Comparison of ENCODE assay signal across 7 cellular contexts in the genomic region with DNA sequence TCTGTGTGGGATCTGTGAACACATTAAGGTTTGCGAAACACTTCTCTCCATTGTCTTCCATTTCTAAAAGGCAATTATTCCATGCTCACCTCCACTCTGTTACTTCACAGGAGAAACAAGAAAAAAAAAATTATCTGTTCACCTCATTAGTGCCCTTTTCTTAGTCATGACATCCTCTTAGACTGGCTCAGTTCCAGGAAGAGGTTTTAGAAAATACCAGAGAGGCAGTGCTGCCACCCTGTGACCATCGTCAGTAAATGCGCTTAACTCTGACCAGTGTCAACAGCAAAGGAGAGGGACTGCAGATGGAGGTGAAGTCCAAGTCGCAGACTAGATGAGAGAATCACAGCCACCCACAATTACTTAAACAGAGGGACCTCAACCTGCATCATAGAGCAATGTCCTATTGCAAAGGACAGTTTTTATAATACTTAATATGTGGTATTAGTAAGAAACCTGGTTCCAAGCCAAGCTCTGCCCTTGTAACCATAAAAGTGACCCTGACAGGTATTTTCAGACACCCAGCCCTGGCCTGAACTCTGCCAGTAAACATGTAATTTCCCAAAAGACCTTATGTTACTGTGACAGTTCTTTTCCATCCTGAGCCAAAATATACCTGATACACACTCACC. TPM values are rescaled to one million over a fixed set of nuclear protein-coding genes. Genes with fewer than 3 reads are reported as not detected.
DNase-seq lines count a peak whose midpoint lies in the region; ATAC-seq, FAIRE-seq and TF ChIP-seq lines count a peak whose summit lies in the region.

No MANE protein-coding gene starts in this region.

- no peak overlapping the region for H3K27ac Mint-ChIP-seq in activated T-helper 17 cell treated with anti-CD3 and anti-CD28 coated beads, Interleukin-2, amount 50 U/mL, for 72 hours

- peak; percentile 61 for DNase-seq in KG1 (lab: John Stamatoyannopoulos, UW)
- DNase-seq in RCC 7860 (ENCODE audit: low spot score) = peak; percentile 53
- peak; percentile 36 to 74 for DNase-seq in foreskin keratinocyte
- peak; percentile 34 for DNase-seq in prostate gland (ENCODE audit: low spot score)

- H3K4me3 ChIP-seq in prostate gland = no peak overlapping the region

- TF ChIP-seq CTCF in GM12874 (IDR thresholded peaks at IDR 0.05; ENCODE audit: insufficient read depth, low read depth, low read length) (peak; percentile 69), foreskin keratinocyte (conservative IDR thresholded peaks at IDR 0.05) (peak; percentile 78), prostate gland (IDR thresholded peaks at IDR 0.05) (peak in 2 of 4 experiments; percentile 45 to 62)

- H3K9me3 Mint-ChIP-seq in activated T-helper 17 cell treated with anti-CD3 and anti-CD28 coated beads, Interleukin-2, amount 50 U/mL, for 72 hours = no peaks in the 10 kb centered on the region

- H3K4me1 ChIP-seq in foreskin keratinocyte (no peaks in the 10 kb centered on the region), prostate gland (replicated peaks) (no peaks in the 10 kb centered on the region)

- WGBS in prostate gland = 32% methylated on average over 4 of the region's 4 CpGs

- H3K27me3 ChIP-seq in foreskin keratinocyte (no peaks in the 10 kb centered on the region), prostate gland (replicated peaks; ENCODE audit: insufficient read depth) (no peaks in the 10 kb centered on the region)

- H3K27ac ChIP-seq in foreskin keratinocyte (no peak overlapping the region), prostate gland (no peak overlapping the region)

- H3K4me3 Mint-ChIP-seq in activated T-helper 17 cell treated with anti-CD3 and anti-CD28 coated beads, Interleukin-2, amount 50 U/mL, for 72 hours = no peak overlapping the region

- peak; percentile 93 for ATAC-seq in activated T-helper 17 cell treated with anti-CD3 and anti-CD28 coated beads, Interleukin-2, amount 50 U/mL, for 72 hours (replicated peaks)
- peak; percentile 63 for ATAC-seq in foreskin keratinocyte
- no peak for ATAC-seq in HG02981 (IDR thresholded peaks at IDR 0.05; ENCODE audit: unreplicated experiment)

- H3K27me3 Mint-ChIP-seq in activated T-helper 17 cell treated with anti-CD3 and anti-CD28 coated beads, Interleukin-2, amount 50 U/mL, for 72 hours = no peaks in the 10 kb centered on the region

- intact Hi-C loops in prostate gland (cut with DNase I) = loop anchor here (10.0 kb wide), 1 partner anchor 141 kb away; no protein-coding TSS in a partner anchor

- FAIRE-seq in RCC 7860 (lab: Jason Lieb, UNC) = peak; percentile 60

- no peaks in the 10 kb centered on the region for H3K36me3 ChIP-seq in prostate gland

- no peaks in the 10 kb centered on the region for H3K9me3 ChIP-seq in prostate gland

- H3K4me1 Mint-ChIP-seq in activated T-helper 17 cell treated with anti-CD3 and anti-CD28 coated beads, Interleukin-2, amount 50 U/mL, for 72 hours = peaks cover 12% of the 10 kb centered on the region

- no peak for TF ChIP-seq POLR2A in prostate gland (IDR thresholded peaks at IDR 0.05)

- H3K36me3 Mint-ChIP-seq in activated T-helper 17 cell treated with anti-CD3 and anti-CD28 coated beads, Interleukin-2, amount 50 U/mL, for 72 hours (ENCODE audit: low read depth) = no peaks in the 10 kb centered on the region

RNA-seq across cellular contexts. Expression of a gene that starts 19.4 kb away (rescaled TPM):
- 10 to 100 TPM; 27.1 to 30.7 TPM for total RNA-seq in activated T-helper 17 cell treated with anti-CD3 and anti-CD28 coated beads, Interleukin-2, amount 50 U/mL, for 72 hours
- total RNA-seq in foreskin keratinocyte (not detected in 2 replicates), prostate gland (1 to 10 TPM in 1 of 2 donors, not detected in 1; 1.5 TPM)
- polyA plus RNA-seq in foreskin keratinocyte = not detected in 2 replicates

RNA-seq across cellular contexts. Expression of a gene that starts 31.5 kb away (rescaled TPM):
- not detected for total RNA-seq in activated T-helper 17 cell treated with anti-CD3 and anti-CD28 coated beads, Interleukin-2, amount 50 U/mL, for 72 hours
- total RNA-seq in foreskin keratinocyte (not detected in 2 replicates), prostate gland (1 to 10 TPM in 1 of 2 donors, under 1 TPM in 1; 0.59 to 1.0 TPM)
- polyA plus RNA-seq in foreskin keratinocyte = not detected in 2 replicates

Comparison
In these comparisons a context has a peak if more than half of its experiments do, and no peak if none do; other contexts are left out.
1. RNA of a gene that starts 19.4 kb away (total RNA-seq): 27.1 to 30.7 TPM in activated T-helper 17 cell treated with anti-CD3 and anti-CD28 coated beads, Interleukin-2, amount 50 U/mL, for 72 hours; 1.5 TPM in prostate gland and not detected in foreskin keratinocyte; every median in the first group is over 10 times any median in the second.
2. Peak in every context shown above with its lines, with median percentiles within 50 percentile points of each other: DNase-seq.